17 cellular contexts compared by ENCODE assay signal in the genomic region with DNA sequence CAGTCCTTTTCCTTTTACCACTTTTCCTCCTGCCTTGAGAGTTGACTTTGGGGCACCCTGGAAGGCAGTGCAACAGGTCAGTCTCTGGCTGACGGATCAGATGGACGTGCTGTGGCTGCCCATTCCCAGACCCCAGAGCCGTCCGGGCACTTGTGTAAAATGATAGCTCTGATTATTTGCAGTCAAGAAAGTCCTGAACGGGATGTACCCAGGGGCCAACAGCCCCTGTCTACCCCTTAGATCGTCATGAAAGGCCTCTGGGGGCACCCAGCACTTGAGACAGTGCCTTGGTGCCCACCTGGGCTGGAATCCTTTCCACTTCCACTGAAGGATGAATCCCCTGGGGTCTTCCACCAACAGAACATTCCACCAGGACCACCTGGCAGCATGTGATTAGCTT. TPM values are rescaled to one million over a fixed set of nuclear protein-coding genes. Genes with fewer than 3 reads are reported as not detected.
"Had no signal": no experiment of that assay in that cellular context is flagged by ENCODE, and none has a peak within 500 bp of the region (broad histone marks: within the 10 kb centered on the region; RNA-seq: fewer than 3 reads in every experiment).

No MANE protein-coding gene starts in this region.

- H3K27me3 ChIP-seq: tibial artery, uterus had no signal

- DNase-seq: activated CD4-positive, alpha-beta T cell treated with anti-CD3 and anti-CD28 coated beads, Interleukin-2, amount 50 U/mL, for 1 hour; activated CD4-positive, CD25-positive, alpha-beta regulatory T cell treated with anti-CD3 and anti-CD28 coated beads, Interleukin-2, amount 50 U/mL, for 72 hours; activated CD8-positive, alpha-beta T cell treated with anti-CD3 and anti-CD28 coated beads, Interleukin-2, amount 10 ng/mL, durations not matched to agents 7 days and 5 days; activated gamma-delta T cell treated with Interleukin-2 at 50 U/mL for 16 hours; effector memory CD8-positive, alpha-beta T cell; foreskin melanocyte; naive B cell; occipital lobe had no signal

- H3K9me3 Mint-ChIP-seq: activated naive CD4-positive, alpha-beta T cell treated with anti-CD3 and anti-CD28 coated beads, Interleukin-2, amount 50 U/mL, for 24 hours; brain; effector memory CD8-positive, alpha-beta T cell; memory B cell; naive B cell; stimulated activated naive CD8-positive, alpha-beta T cell treated with anti-CD3 and anti-CD28 coated beads, Interleukin-15, Interleukin-2, amounts not matched to agents 100 ng/mL and 50 ng/mL, for 24 hours; T-helper 2 cell treated with Interferon-gamma antibody and Interleukin-4, amounts not matched to agents 5 μg/mL and 100 μg/mL, for 36 hours had no signal

- H3K4me1 Mint-ChIP-seq: activated naive CD4-positive, alpha-beta T cell treated with anti-CD3 and anti-CD28 coated beads, Interleukin-2, amount 50 U/mL, for 24 hours; memory B cell had no signal

- H3K27me3 Mint-ChIP-seq: activated naive CD4-positive, alpha-beta T cell treated with anti-CD3 and anti-CD28 coated beads, Interleukin-2, amount 50 U/mL, for 24 hours; effector memory CD8-positive, alpha-beta T cell; memory B cell; naive B cell; stimulated activated naive CD8-positive, alpha-beta T cell treated with anti-CD3 and anti-CD28 coated beads, Interleukin-15, Interleukin-2, amounts not matched to agents 100 ng/mL and 50 ng/mL, for 24 hours had no signal

- H3K27ac ChIP-seq: uterus, VCaP had no signal

- ATAC-seq: activated CD8-positive, alpha-beta T cell treated with anti-CD3 and anti-CD28 coated beads, Interleukin-2, amount 10 ng/mL, durations not matched to agents 7 days and 5 days; effector memory CD8-positive, alpha-beta T cell; SK-N-SH treated with all-trans-retinoic acid at 6 μM for 48 hours had no signal

- H3K4me3 ChIP-seq: tibial artery, uterus had no signal

- H3K36me3 ChIP-seq: tibial artery, uterus had no signal

- H3K36me3 Mint-ChIP-seq: activated naive CD4-positive, alpha-beta T cell treated with anti-CD3 and anti-CD28 coated beads, Interleukin-2, amount 50 U/mL, for 24 hours; brain; naive B cell had no signal

- H3K27ac Mint-ChIP-seq: activated CD8-positive, alpha-beta T cell treated with anti-CD3 and anti-CD28 coated beads, Interleukin-2, amount 10 ng/mL, durations not matched to agents 7 days and 5 days; activated naive CD4-positive, alpha-beta T cell treated with anti-CD3 and anti-CD28 coated beads, Interleukin-2, amount 50 U/mL, for 24 hours; effector memory CD8-positive, alpha-beta T cell; memory B cell; stimulated activated naive CD8-positive, alpha-beta T cell treated with anti-CD3 and anti-CD28 coated beads, Interleukin-15, Interleukin-2, amounts not matched to agents 100 ng/mL and 50 ng/mL, for 24 hours; T-helper 2 cell treated with Interferon-gamma antibody and Interleukin-4, amounts not matched to agents 5 μg/mL and 100 μg/mL, for 36 hours had no signal

- H3K9me3 ChIP-seq: tibial artery, uterus had no signal

- H3K4me3 Mint-ChIP-seq: activated CD8-positive, alpha-beta T cell treated with anti-CD3 and anti-CD28 coated beads, Interleukin-2, amount 10 ng/mL, durations not matched to agents 7 days and 5 days; activated naive CD4-positive, alpha-beta T cell treated with anti-CD3 and anti-CD28 coated beads, Interleukin-2, amount 50 U/mL, for 24 hours; brain; effector memory CD8-positive, alpha-beta T cell; memory B cell; naive B cell; stimulated activated naive CD8-positive, alpha-beta T cell treated with anti-CD3 and anti-CD28 coated beads, Interleukin-15, Interleukin-2, amounts not matched to agents 100 ng/mL and 50 ng/mL, for 24 hours; T-helper 2 cell treated with Interferon-gamma antibody and Interleukin-4, amounts not matched to agents 5 μg/mL and 100 μg/mL, for 36 hours had no signal

RNA-seq across cellular contexts. Expression of a gene that starts 17.7 kb away (rescaled TPM):
- total RNA-seq: activated CD8-positive, alpha-beta T cell treated with anti-CD3 and anti-CD28 coated beads, Interleukin-2, amount 10 ng/mL, durations not matched to agents 7 days and 5 days had no signal
